In the genomic region with DNA sequence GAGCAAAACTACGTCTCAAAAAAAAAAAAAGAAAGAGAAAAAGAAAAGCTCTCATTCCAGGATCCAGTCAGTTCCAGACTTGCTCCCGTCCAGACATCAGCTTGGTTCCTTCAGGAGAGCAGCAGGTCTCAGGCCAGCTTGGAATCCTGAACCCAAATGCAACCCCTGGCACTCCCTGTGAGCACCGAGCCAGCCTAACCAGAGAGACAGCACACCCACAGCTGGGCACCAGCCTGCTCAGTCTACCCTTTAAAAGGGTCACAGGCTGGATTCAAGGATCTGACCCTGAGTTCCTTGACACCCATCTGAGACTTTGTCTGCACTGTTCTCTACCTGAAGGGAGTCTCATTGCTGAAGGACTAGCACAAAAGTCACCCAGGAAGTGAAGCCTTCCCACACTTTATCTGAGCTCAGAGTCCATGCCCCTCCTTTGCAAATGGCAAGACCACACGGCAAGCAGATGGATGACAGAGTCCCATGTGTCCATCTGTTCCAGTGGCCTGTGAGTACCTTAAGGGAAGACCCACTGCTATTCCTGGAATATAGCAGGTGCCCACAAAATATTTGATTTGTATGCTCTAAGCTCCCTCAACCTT, we compare ENCODE assay signal across 9 cellular contexts. TPM values are rescaled to one million over a fixed set of nuclear protein-coding genes. Genes with fewer than 3 reads are reported as not detected.
DNase-seq lines count a peak whose midpoint lies in the region; ATAC-seq and TF ChIP-seq lines count a peak whose summit lies in the region.
"Had no signal": no experiment of that assay in that cellular context is flagged by ENCODE, and none has a peak within 500 bp of the region (broad histone marks: within the 10 kb centered on the region; RNA-seq: fewer than 3 reads in every experiment).

No MANE protein-coding gene starts in this region.

- H3K36me3 ChIP-seq in iPS-20b (ENCODE audit: insufficient read depth, low read depth, low read length) (no peaks in the 10 kb centered on the region), uterus (no peaks in the 10 kb centered on the region)

- CTCF ChIA-PET in activated naive CD4-positive, alpha-beta T cell treated with anti-CD3 and anti-CD28 coated beads, Interleukin-2, amount 10 ng/mL, durations not matched to agents 7 days and 5 days (lab: Charles Lee): no interaction called here

- H3K27me3 ChIP-seq in iPS-20b (ENCODE audit: insufficient read depth, low read length) (no peaks in the 10 kb centered on the region), uterus (no peaks in the 10 kb centered on the region)

- H3K36me3 Mint-ChIP-seq in activated naive CD4-positive, alpha-beta T cell treated with anti-CD3 and anti-CD28 coated beads, Interleukin-2, amount 10 ng/mL, durations not matched to agents 7 days and 5 days: no peaks in the 10 kb centered on the region
- no peaks in the 10 kb centered on the region for H3K36me3 Mint-ChIP-seq in activated T-helper 1 cell treated with anti-CD3 and anti-CD28 coated beads, Interleukin-12 subunit alpha, Interleukin-12 subunit beta, Interleukin-2, Interleukin-4 antibody, amounts not matched to agents 30 ng/mL and 10 ng/mL and 1 ng/mL, durations not matched to agents 14 hours and 24 hours and 36 hours (ENCODE audit: low read depth)

- no peak for ATAC-seq in stimulated activated naive CD8-positive, alpha-beta T cell treated with anti-CD3 and anti-CD28 coated beads, Interleukin-15, amount 100 ng/mL, for 72 hours
- ATAC-seq in GM18868 (IDR thresholded peaks at IDR 0.05; ENCODE audit: unreplicated experiment): no peak
- no peak for ATAC-seq in HG02678 (IDR thresholded peaks at IDR 0.05; ENCODE audit: unreplicated experiment)

- H3K9ac ChIP-seq in iPS-20b (ENCODE audit: low read depth, low read length): no peak overlapping the region

- peaks cover 22% of the 10 kb centered on the region for H3K27me3 Mint-ChIP-seq in activated naive CD4-positive, alpha-beta T cell treated with anti-CD3 and anti-CD28 coated beads, Interleukin-2, amount 10 ng/mL, durations not matched to agents 7 days and 5 days
- H3K27me3 Mint-ChIP-seq in activated T-helper 1 cell treated with anti-CD3 and anti-CD28 coated beads, Interleukin-12 subunit alpha, Interleukin-12 subunit beta, Interleukin-2, Interleukin-4 antibody, amounts not matched to agents 30 ng/mL and 10 ng/mL and 1 ng/mL, durations not matched to agents 14 hours and 24 hours and 36 hours (ENCODE audit: insufficient read depth): no peaks in the 10 kb centered on the region
- no peaks in the 10 kb centered on the region for H3K27me3 Mint-ChIP-seq in stimulated activated naive CD8-positive, alpha-beta T cell treated with anti-CD3 and anti-CD28 coated beads, Interleukin-15, amount 100 ng/mL, for 72 hours

- H3K4me3 ChIP-seq in iPS-20b (ENCODE audit: low read length): peak overlapping the region; percentile 96; the same call in 1 of the 2 replicates
- H3K4me3 ChIP-seq in uterus: no peak overlapping the region

- no peaks in the 10 kb centered on the region for H3K9me3 Mint-ChIP-seq in activated naive CD4-positive, alpha-beta T cell treated with anti-CD3 and anti-CD28 coated beads, Interleukin-2, amount 10 ng/mL, durations not matched to agents 7 days and 5 days
- H3K9me3 Mint-ChIP-seq in activated T-helper 1 cell treated with anti-CD3 and anti-CD28 coated beads, Interleukin-12 subunit alpha, Interleukin-12 subunit beta, Interleukin-2, Interleukin-4 antibody, amounts not matched to agents 30 ng/mL and 10 ng/mL and 1 ng/mL, durations not matched to agents 14 hours and 24 hours and 36 hours: no peaks in the 10 kb centered on the region
- no peaks in the 10 kb centered on the region for H3K9me3 Mint-ChIP-seq in stimulated activated naive CD8-positive, alpha-beta T cell treated with anti-CD3 and anti-CD28 coated beads, Interleukin-15, amount 100 ng/mL, for 72 hours

- no peaks in the 10 kb centered on the region for H3K9me3 ChIP-seq in iPS-20b (ENCODE audit: insufficient read depth, low read depth, low read length)
- H3K9me3 ChIP-seq in uterus: no peaks in the 10 kb centered on the region

- TF ChIP-seq POLR2A in uterus (IDR thresholded peaks at IDR 0.05): no peak

- no peak for TF ChIP-seq CTCF in uterus (IDR thresholded peaks at IDR 0.05)

- no peak overlapping the region for H3K27ac ChIP-seq in iPS-20b (ENCODE audit: low read length)
- no peak overlapping the region for H3K27ac ChIP-seq in uterus

- peaks cover 37% of the 10 kb centered on the region for H3K4me1 Mint-ChIP-seq in activated naive CD4-positive, alpha-beta T cell treated with anti-CD3 and anti-CD28 coated beads, Interleukin-2, amount 10 ng/mL, durations not matched to agents 7 days and 5 days
- peaks cover 16% of the 10 kb centered on the region for H3K4me1 Mint-ChIP-seq in activated T-helper 1 cell treated with anti-CD3 and anti-CD28 coated beads, Interleukin-12 subunit alpha, Interleukin-12 subunit beta, Interleukin-2, Interleukin-4 antibody, amounts not matched to agents 30 ng/mL and 10 ng/mL and 1 ng/mL, durations not matched to agents 14 hours and 24 hours and 36 hours (ENCODE audit: low read depth)
- peaks cover 37% of the 10 kb centered on the region for H3K4me1 Mint-ChIP-seq in stimulated activated naive CD8-positive, alpha-beta T cell treated with anti-CD3 and anti-CD28 coated beads, Interleukin-15, amount 100 ng/mL, for 72 hours

- intact Hi-C loops in activated T-helper 1 cell treated with anti-CD3 and anti-CD28 coated beads, Interleukin-12 subunit alpha, Interleukin-12 subunit beta, Interleukin-2, Interleukin-4 antibody, amounts not matched to agents 30 ng/mL and 10 ng/mL and 1 ng/mL, durations not matched to agents 14 hours and 24 hours and 36 hours (cut with micrococcal nuclease): loop anchor here (5.0 kb wide), 2 partner anchors 148 to 652 kb away; a partner anchor contains a TSS
- intact Hi-C loops in uterus (cut with DNase I; ENCODE audit: low total_unique reads): no loop called here

- no peak for DNase-seq in activated naive CD4-positive, alpha-beta T cell treated with anti-CD3 and anti-CD28 coated beads, Interleukin-2, amount 10 ng/mL, durations not matched to agents 7 days and 5 days
- no peak for DNase-seq in activated naive CD4-positive, alpha-beta T cell treated with anti-CD3 and anti-CD28 coated beads, Interleukin-2, amount 50 U/mL, for 16 hours
- no peak for DNase-seq in activated T-helper 1 cell treated with anti-CD3 and anti-CD28 coated beads, Interleukin-12 subunit alpha, Interleukin-12 subunit beta, Interleukin-2, Interleukin-4 antibody, amounts not matched to agents 30 ng/mL and 10 ng/mL and 1 ng/mL, durations not matched to agents 14 hours and 24 hours and 36 hours (ENCODE audit: low spot score)
- DNase-seq in stimulated activated naive CD8-positive, alpha-beta T cell treated with anti-CD3 and anti-CD28 coated beads, Interleukin-15, amount 100 ng/mL, for 72 hours: no peak
- DNase-seq in uterus: no peak
- DNase-seq: NCI-H1105 treated with DMSO at 0.1 percent for 48 hours had no signal

- H3K4me3 Mint-ChIP-seq in activated naive CD4-positive, alpha-beta T cell treated with anti-CD3 and anti-CD28 coated beads, Interleukin-2, amount 10 ng/mL, durations not matched to agents 7 days and 5 days: peak overlapping the region; percentile 68
- H3K4me3 Mint-ChIP-seq in activated T-helper 1 cell treated with anti-CD3 and anti-CD28 coated beads, Interleukin-12 subunit alpha, Interleukin-12 subunit beta, Interleukin-2, Interleukin-4 antibody, amounts not matched to agents 30 ng/mL and 10 ng/mL and 1 ng/mL, durations not matched to agents 14 hours and 24 hours and 36 hours: peak overlapping the region; percentile 88
- H3K4me3 Mint-ChIP-seq in stimulated activated naive CD8-positive, alpha-beta T cell treated with anti-CD3 and anti-CD28 coated beads, Interleukin-15, amount 100 ng/mL, for 72 hours: peak overlapping the region; percentile 92 to 98

- H3K4me1 ChIP-seq in iPS-20b (ENCODE audit: insufficient read depth, low read length): peaks cover 7% of the 10 kb centered on the region
- no peaks in the 10 kb centered on the region for H3K4me1 ChIP-seq in uterus

- H3K27ac Mint-ChIP-seq in activated naive CD4-positive, alpha-beta T cell treated with anti-CD3 and anti-CD28 coated beads, Interleukin-2, amount 10 ng/mL, durations not matched to agents 7 days and 5 days: no peak overlapping the region
- H3K27ac Mint-ChIP-seq in activated T-helper 1 cell treated with anti-CD3 and anti-CD28 coated beads, Interleukin-12 subunit alpha, Interleukin-12 subunit beta, Interleukin-2, Interleukin-4 antibody, amounts not matched to agents 30 ng/mL and 10 ng/mL and 1 ng/mL, durations not matched to agents 14 hours and 24 hours and 36 hours: no peak overlapping the region
- peak overlapping the region; percentile 67 to 73 for H3K27ac Mint-ChIP-seq in stimulated activated naive CD8-positive, alpha-beta T cell treated with anti-CD3 and anti-CD28 coated beads, Interleukin-15, amount 100 ng/mL, for 72 hours

RNA-seq across cellular contexts. Expression of a gene that starts 1.4 kb away (rescaled TPM):
- 14.0 and 15.0 TPM in 2 replicates for total RNA-seq in activated T-helper 1 cell treated with anti-CD3 and anti-CD28 coated beads, Interleukin-12 subunit alpha, Interleukin-12 subunit beta, Interleukin-2, Interleukin-4 antibody, amounts not matched to agents 30 ng/mL and 10 ng/mL and 1 ng/mL, durations not matched to agents 14 hours and 24 hours and 36 hours
- total RNA-seq in uterus: 10 to 100 TPM; 26.1 to 47.0 (median 37.9) TPM

Comparison
In these comparisons a context has a peak if more than half of its experiments do, and no peak if none do; other contexts are left out.
1. H3K27ac Mint-ChIP-seq: peak in stimulated activated naive CD8-positive, alpha-beta T cell treated with anti-CD3 and anti-CD28 coated beads, Interleukin-15, amount 100 ng/mL, for 72 hours (2 of 2); none in activated naive CD4-positive, alpha-beta T cell treated with anti-CD3 and anti-CD28 coated beads, Interleukin-2, amount 10 ng/mL, durations not matched to agents 7 days and 5 days (single experiment) and activated T-helper 1 cell treated with anti-CD3 and anti-CD28 coated beads, Interleukin-12 subunit alpha, Interleukin-12 subunit beta, Interleukin-2, Interleukin-4 antibody, amounts not matched to agents 30 ng/mL and 10 ng/mL and 1 ng/mL, durations not matched to agents 14 hours and 24 hours and 36 hours (single experiment).
2. Peak in every context shown above with its lines, with median percentiles within 50 percentile points of each other: H3K4me3 Mint-ChIP-seq.